Comparison of ENCODE assay signal across 15 cellular contexts in the genomic region with DNA sequence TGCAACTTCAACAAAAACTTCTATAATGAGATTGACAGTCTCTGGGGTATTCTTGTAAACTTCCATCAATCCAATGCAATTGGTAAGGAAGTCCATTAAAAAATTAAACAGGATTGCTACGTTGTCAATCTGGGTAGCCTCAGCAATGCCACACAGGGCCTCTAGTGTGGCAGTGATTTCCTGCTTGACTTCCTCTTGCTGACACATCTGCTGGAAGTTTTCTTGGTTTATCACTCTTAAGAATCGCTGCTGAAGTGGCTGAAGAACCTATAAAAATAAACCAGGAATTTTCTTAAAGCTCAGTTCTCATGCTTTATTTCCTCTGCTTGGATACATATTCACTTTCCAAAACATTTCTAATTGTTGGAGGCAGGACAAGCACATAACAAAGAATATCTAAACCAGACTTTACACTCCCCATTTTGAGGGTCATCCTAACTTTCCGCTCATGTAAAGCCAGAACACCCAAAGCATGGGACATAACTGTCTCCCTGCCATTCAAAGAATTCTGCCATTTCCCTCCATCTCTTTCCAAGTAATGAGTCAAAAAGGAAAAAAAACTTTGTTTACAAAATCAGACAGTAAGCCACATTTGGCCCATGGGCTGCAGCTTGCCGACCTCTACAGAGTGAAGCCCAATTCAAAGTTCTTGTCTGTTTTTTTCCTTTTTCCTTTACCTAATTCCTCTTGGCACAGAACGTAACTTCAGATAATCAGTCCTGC. TPM values are rescaled to one million over a fixed set of nuclear protein-coding genes. Genes with fewer than 3 reads are reported as not detected.
DNase-seq lines count a peak whose midpoint lies in the region; ATAC-seq, FAIRE-seq and TF ChIP-seq lines count a peak whose summit lies in the region.
"Had no signal": no experiment of that assay in that cellular context is flagged by ENCODE, and none has a peak within 500 bp of the region (broad histone marks: within the 10 kb centered on the region; RNA-seq: fewer than 3 reads in every experiment).

No MANE protein-coding gene starts in this region.

- H3K4me3 ChIP-seq in skeletal muscle satellite cell (ENCODE audit: low read length) (no peak overlapping the region), MM.1S (ENCODE audit: low read length) (no peak overlapping the region), pancreas (no peak overlapping the region)
- H3K4me3 ChIP-seq: ascending aorta had no signal

- no peaks in the 10 kb centered on the region for H3K9me3 ChIP-seq in skeletal muscle satellite cell (replicated peaks; ENCODE audit: low read length)
- no peaks in the 10 kb centered on the region for H3K9me3 ChIP-seq in MM.1S (replicated peaks; ENCODE audit: insufficient read depth, low read length)
- H3K9me3 ChIP-seq in pancreas, result no peaks in the 10 kb centered on the region
- H3K9me3 ChIP-seq: ascending aorta had no signal

- H3K27me3 ChIP-seq in skeletal muscle satellite cell (ENCODE audit: control insufficient read depth, insufficient read depth, low read length) (no peaks in the 10 kb centered on the region), MM.1S (replicated peaks; ENCODE audit: insufficient read depth, low read length) (no peaks in the 10 kb centered on the region), pancreas (no peaks in the 10 kb centered on the region)
- H3K27me3 ChIP-seq: ascending aorta had no signal

- intact Hi-C loops in pancreas (cut with DNase I), result no loop called here

- H3K9me2 ChIP-seq in MM.1S (replicated peaks; ENCODE audit: insufficient read depth, low read length), result no peaks in the 10 kb centered on the region

- no peaks in the 10 kb centered on the region for H3K79me2 ChIP-seq in MM.1S (ENCODE audit: low read length)

- ATAC-seq in pancreas, result no peak
- no peak for ATAC-seq in HG03442 (IDR thresholded peaks at IDR 0.05; ENCODE audit: unreplicated experiment)

- DNase-seq in NOMO-1 (lab: John Stamatoyannopoulos, UW; ENCODE audit: unreplicated experiment in 2 of 2), result peak; percentile 11 to 73
- no peak for DNase-seq in NOMO-1 treated with dmso at 0.1 percent for 144 hours (lab: John Stamatoyannopoulos, UW; ENCODE audit: unreplicated experiment)
- peak; percentile 56 for DNase-seq in NOMO-1 treated with DMSO at 0.1 percent for 48 hours (lab: John Stamatoyannopoulos, UW; ENCODE audit: unreplicated experiment)
- peak; percentile 22 for DNase-seq in fibroblast of gingiva (ENCODE audit: low read depth)
- no peak for DNase-seq in MM.1S
- no peak for DNase-seq in pancreas
- DNase-seq: 8988T; DMS79 treated with DMSO at 0.1 percent for 48 hours; NCI-H1048; stimulated activated CD4-positive, alpha-beta T cell treated with anti-CD3 and anti-CD28 coated beads, Interleukin-15, amount 100 ng/mL, for 24 hours; stimulated activated naive CD4-positive, alpha-beta T cell; T-helper 2 cell had no signal

- H3K4me2 ChIP-seq in skeletal muscle satellite cell (ENCODE audit: low read length) (peak overlapping the region; percentile 39), MM.1S (ENCODE audit: low read depth, low read length) (no peak overlapping the region)

- TF ChIP-seq CTCF in MM.1S (IDR thresholded peaks at IDR 0.05; ENCODE audit: low read length) (no peak), pancreas (IDR thresholded peaks at IDR 0.05) (no peak)

- H3K9ac ChIP-seq in skeletal muscle satellite cell (ENCODE audit: low read depth, low read length) (no peak overlapping the region), MM.1S (ENCODE audit: low read length) (no peak overlapping the region)

- H3K4me1 ChIP-seq in skeletal muscle satellite cell (ENCODE audit: control insufficient read depth, insufficient read depth, low read length) (peaks cover 15% of the 10 kb centered on the region), MM.1S (ENCODE audit: low read length) (no peaks in the 10 kb centered on the region), pancreas (no peaks in the 10 kb centered on the region)
- H3K4me1 ChIP-seq: ascending aorta had no signal

- H3K36me3 ChIP-seq in skeletal muscle satellite cell (ENCODE audit: insufficient read depth, low read length) (peaks cover 18% of the 10 kb centered on the region), MM.1S (replicated peaks; ENCODE audit: insufficient read depth, low read length) (no peaks in the 10 kb centered on the region), pancreas (peaks cover 0 to 16% (median 4%) of the 10 kb centered on the region in 3 donors)

- H2AFZ ChIP-seq in MM.1S (ENCODE audit: low read length), result no peak overlapping the region

- no peaks in the 10 kb centered on the region for H3F3A ChIP-seq in MM.1S (ENCODE audit: insufficient read depth, low read length)

- 86 to 90% methylated on average over 5 of the region's 5 CpGs for WGBS in pancreas, 2 donors

- no peak for FAIRE-seq in pancreas (lab: Jason Lieb, UNC)

- H4K20me1 ChIP-seq in MM.1S (ENCODE audit: insufficient read depth, low read length), result no peaks in the 10 kb centered on the region

- no peak overlapping the region for H3K27ac ChIP-seq in MM.1S (ENCODE audit: low read length)
- no peak overlapping the region for H3K27ac ChIP-seq in pancreas

RNA-seq across cellular contexts. Expression of a gene that starts 23.2 kb away (rescaled TPM):
- 9.8 and 12.9 TPM in 2 replicates for total RNA-seq in skeletal muscle satellite cell (2012; rRNA removed)
- 1 to 10 TPM; 2.6 to 4.6 (median 3.5) TPM for total RNA-seq in pancreas
- 1 to 10 TPM; 3.8 to 6.4 TPM for polyA plus RNA-seq in pancreas
- total RNA-seq: ascending aorta had no signal

Comparison
In these comparisons a context has a peak if more than half of its experiments do, and no peak if none do; other contexts are left out.
1. DNase-seq: peak in NOMO-1 (2 of 2), NOMO-1 treated with DMSO at 0.1 percent for 48 hours (single experiment) and fibroblast of gingiva (single experiment); none in NOMO-1 treated with dmso at 0.1 percent for 144 hours (single experiment), MM.1S (single experiment) and pancreas (0 of 6).